19 cellular contexts compared by ENCODE assay signal in the genomic region with DNA sequence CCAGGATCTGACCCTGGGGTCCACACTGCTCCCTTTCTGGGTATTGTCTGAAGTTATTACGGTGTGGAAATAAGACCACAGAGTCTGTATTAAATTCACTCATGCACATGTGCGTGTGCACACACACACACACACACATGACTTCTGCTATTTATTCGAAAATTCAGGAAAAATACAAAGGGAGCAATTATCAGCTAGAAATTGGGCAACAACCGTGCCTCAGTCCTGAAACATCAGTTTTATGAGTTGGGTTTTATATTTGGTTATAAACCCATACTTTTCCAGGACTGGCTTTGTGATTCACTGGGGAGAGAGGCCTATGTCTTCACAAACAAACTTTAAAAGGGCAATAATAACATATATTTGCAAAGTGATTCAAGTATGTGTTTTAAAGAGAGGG.
A peak's percentile ranks its signal among the peaks of the same experiment; 100 is the strongest.
DNase-seq lines count a peak whose midpoint lies in the region; TF ChIP-seq lines count a peak whose summit lies in the region.
"Had no signal": no experiment of that assay in that cellular context is flagged by ENCODE, and none has a peak within 500 bp of the region (broad histone marks: within the 10 kb centered on the region; RNA-seq: fewer than 3 reads in every experiment).

No MANE protein-coding gene starts in this region.

- DNase-seq in AG09309 (ENCODE audit: low read depth) (peak; percentile 59), islet precursor cell (peak; percentile 9), testis (peak; percentile 2), NCI-H748 treated with DMSO at 0.1 percent for 48 hours (lab: John Stamatoyannopoulos, UW) (no peak), HT-29 (ENCODE audit: low spot score) (no peak)
- DNase-seq in stimulated activated naive CD4-positive, alpha-beta T cell treated with Interleukin-2 at 50 U/mL for 16 hours (lab: John Stamatoyannopoulos, UW), result no peak
- DNase-seq: AML-193; BE2C; CD4-positive, alpha-beta T cell; CD8-positive, alpha-beta memory T cell; DMS 273 treated with DMSO at 0.1 percent for 48 hours; DMS79; EL; GDM1; H9 had no signal

- intact Hi-C loops in testis (cut with DNase I; ENCODE audit: low total_unique reads), result no loop called here

- TF ChIP-seq CTCF in AG09309 (IDR thresholded peaks at IDR 0.05; ENCODE audit: control insufficient read depth, insufficient read depth, low read depth, low read length, missing control alignments) (no peak), testis (IDR thresholded peaks at IDR 0.05) (no peak)

- WGBS in testis, 2 donors, result 88 to 92% methylated on average over 4 of the region's 4 CpGs

- H3K9me3 ChIP-seq in testis, result no peaks in the 10 kb centered on the region
- H3K9me3 ChIP-seq: BE2C; BLaER1 treated with 17β-estradiol and CSF1 and Interleukin-3, amounts not matched to agents 10 nM and 100 nM had no signal

- H3K4me3 ChIP-seq in AG09309 (ENCODE audit: control insufficient read depth, low read depth, low read length) (no peak overlapping the region), testis (no peak overlapping the region)
- H3K4me3 ChIP-seq: BLaER1 treated with 17β-estradiol and CSF1 and Interleukin-3, amounts not matched to agents 10 nM and 100 nM; GM12878; GM23338 had no signal

- H3K27ac ChIP-seq in testis, result no peak overlapping the region
- H3K27ac ChIP-seq: 22Rv1; BLaER1 treated with 17β-estradiol and CSF1 and Interleukin-3, amounts not matched to agents 10 nM and 100 nM had no signal

- H3K36me3 ChIP-seq in testis (ENCODE audit: low read depth, missing control alignments), result no peaks in the 10 kb centered on the region
- H3K36me3 ChIP-seq: BE2C; BLaER1 treated with 17β-estradiol and CSF1 and Interleukin-3, amounts not matched to agents 10 nM and 100 nM had no signal

- TF ChIP-seq POLR2A in testis (IDR thresholded peaks at IDR 0.05), result no peak

- H3K27me3 ChIP-seq in testis, result no peaks in the 10 kb centered on the region
- H3K27me3 ChIP-seq: BE2C had no signal

- H3K4me1 ChIP-seq in testis, result peaks cover 9% of the 10 kb centered on the region
- H3K4me1 ChIP-seq: BLaER1 treated with 17β-estradiol and CSF1 and Interleukin-3, amounts not matched to agents 10 nM and 100 nM had no signal

Comparison
In these comparisons a context has a peak if more than half of its experiments do, and no peak if none do; other contexts are left out.
1. DNase-seq: peak in AG09309 (single experiment), islet precursor cell (single experiment) and testis (single experiment); none in stimulated activated naive CD4-positive, alpha-beta T cell treated with Interleukin-2 at 50 U/mL for 16 hours (single experiment), NCI-H748 treated with DMSO at 0.1 percent for 48 hours (single experiment) and HT-29 (single experiment).